ENCODE assay signal across 8 cellular contexts in genomic region chr13:27424246-27425150, GRCh38. TPM values are rescaled to one million over a fixed set of nuclear protein-coding genes. Genes with fewer than 3 reads are reported as not detected.
DNase-seq lines count a peak whose midpoint lies in the region; ATAC-seq and TF ChIP-seq lines count a peak whose summit lies in the region.

GTF3A (plus strand) TSS chr13:27424619.

- no peak for TF ChIP-seq CTCF in hepatocyte (IDR thresholded peaks at IDR 0.05; ENCODE audit: poor library complexity)

- peak within 1 kb of the TSS; percentile 76 for H3K27ac ChIP-seq in hepatocyte

- H3K79me2 ChIP-seq in hepatocyte, result peaks cover 27% of the 10 kb centered on the region

- H3K4me3 ChIP-seq in hepatocyte, result peak within 1 kb of the TSS; percentile 52

- H3K4me1 ChIP-seq in hepatocyte (ENCODE audit: insufficient read depth), result peaks cover 26% of the 10 kb centered on the region

- ATAC-seq in GM18502 (IDR thresholded peaks at IDR 0.05; ENCODE audit: poor library complexity, unreplicated experiment), result peak; percentile 73
- peak; percentile 78 for ATAC-seq in HG02885 (IDR thresholded peaks at IDR 0.05; ENCODE audit: poor library complexity, unreplicated experiment)
- ATAC-seq in GM18870 (IDR thresholded peaks at IDR 0.05; ENCODE audit: unreplicated experiment), result no peak

- no peaks in the 10 kb centered on the region for H3K9me2 ChIP-seq in hepatocyte (replicated peaks; ENCODE audit: insufficient read depth)

- H3K36me3 ChIP-seq in hepatocyte (replicated peaks; ENCODE audit: insufficient read depth, low read depth), result no peaks in the 10 kb centered on the region

- H3K9me3 ChIP-seq in hepatocyte (ENCODE audit: low read depth), result no peaks in the 10 kb centered on the region

- 1% methylated on average over 75 of the region's 85 CpGs for WGBS in hepatocyte (ENCODE audit: low lambda C conversion rate, missing lambda C conversion rate)

- DNase-seq in NCI-H2029 treated with DMSO at 0.1 percent for 48 hours (lab: John Stamatoyannopoulos, UW), result peak; percentile 24
- peak; percentile 72 for DNase-seq in T1000 (lab: John Stamatoyannopoulos, UW)
- DNase-seq in astrocyte of the hippocampus (ENCODE audit: low read depth, low spot score), result peak; percentile 96
- peak; percentile 94 for DNase-seq in hepatocyte (ENCODE audit: low spot score)
- DNase-seq in retina, result peak; percentile 94

- H3K4me2 ChIP-seq in hepatocyte, result peak within 1 kb of the TSS; percentile 88

- H2AFZ ChIP-seq in hepatocyte, result peak within 1 kb of the TSS; percentile 94

- no peaks in the 10 kb centered on the region for H3K27me3 ChIP-seq in hepatocyte

- peaks cover 3% of the 10 kb centered on the region for H4K20me1 ChIP-seq in hepatocyte (ENCODE audit: insufficient read depth, poor library complexity, severe bottlenecking)

RNA-seq across cellular contexts. Expression of gene GTF3A, which starts in this region (rescaled TPM):
- total RNA-seq in hepatocyte, result 63.2 and 77.1 TPM in 2 replicates
- 104 and 121 TPM in 2 replicates for polyA plus RNA-seq in hepatocyte

Comparison
In these comparisons a context has a peak if more than half of its experiments do, and no peak if none do; other contexts are left out.
1. DNase-seq: peak in every context shown above with its lines; median percentile 96 in astrocyte of the hippocampus; 94 in hepatocyte; 94 in retina; 72 in T1000; 24 in NCI-H2029 treated with DMSO at 0.1 percent for 48 hours.